Comparison of ENCODE assay signal across 2 cellular contexts in the genomic region with DNA sequence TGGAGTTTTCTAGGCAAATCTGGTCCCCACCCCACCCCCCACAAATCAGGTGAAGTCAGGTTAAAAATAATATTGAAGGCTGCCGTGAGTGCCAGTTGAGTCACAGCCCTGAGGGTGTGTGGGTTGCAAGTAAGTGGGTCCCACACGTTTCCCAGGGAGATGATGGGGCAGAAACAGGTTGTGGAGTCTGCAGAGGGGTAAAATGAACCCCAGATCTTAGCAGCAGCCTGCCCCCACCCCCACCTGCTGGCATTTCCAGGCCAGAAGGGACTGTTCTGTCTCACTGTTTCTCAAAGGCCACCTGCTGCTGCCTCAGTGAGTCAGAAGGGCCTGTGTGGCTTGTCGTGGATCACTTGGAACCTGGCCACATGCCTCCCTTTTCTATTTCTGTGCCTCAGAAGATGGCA.
A peak's percentile ranks its signal among the peaks of the same experiment; 100 is the strongest.
TF ChIP-seq lines count a peak whose summit lies in the region.

No MANE protein-coding gene starts in this region.

TF ChIP-seq in SK-N-SH, 30 proteins besides CTCF, POLR2A, EP300 and RAD21 (continued from another document):
- TF ChIP-seq REST (IDR thresholded peaks at IDR 0.05; ENCODE audit: low read depth, low read length) (no peak), TCF12 (IDR thresholded peaks at IDR 0.05) (0 out of 2 replicates have a peak, but pooled peaks have one; percentile 10)
TF ChIP-seq in SK-N-SH: peak in this region for 1.

TF ChIP-seq in SK-N-SH treated with all-trans-retinoic acid at 6 μM for 48 hours, 23 proteins besides CTCF, POLR2A, EP300 and RAD21 (continued from another document):
- TF ChIP-seq POU6F1 (CRISPR knock-in tag; IDR thresholded peaks at IDR 0.05; ENCODE audit: borderline replicate concordance, low read depth) (no peak), ARNTL (CRISPR knock-in tag; IDR thresholded peaks at IDR 0.05; ENCODE audit: borderline replicate concordance, low read depth) (no peak), ZNF70 (CRISPR knock-in tag; IDR thresholded peaks at IDR 0.05) (no peak), ESRRG (CRISPR knock-in tag; IDR thresholded peaks at IDR 0.05) (no peak)
